19 cellular contexts compared by ENCODE assay signal in genomic region chr17:82384051-82384729, GRCh38. TPM values are rescaled to one million over a fixed set of nuclear protein-coding genes. Genes with fewer than 3 reads are reported as not detected.
DNase-seq lines count a peak whose midpoint lies in the region; ATAC-seq, FAIRE-seq and TF ChIP-seq lines count a peak whose summit lies in the region.
"Had no signal": no experiment of that assay in that cellular context is flagged by ENCODE, and none has a peak within 500 bp of the region (broad histone marks: within the 10 kb centered on the region; RNA-seq: fewer than 3 reads in every experiment).

No MANE protein-coding gene starts in this region.

- TF ChIP-seq CTCF in BE2C (IDR thresholded peaks at IDR 0.05; ENCODE audit: low read depth, low read length) (no peak), liver (IDR thresholded peaks at IDR 0.05; ENCODE audit: low read depth, low read length, missing input control) (peak; percentile 18), adrenal gland (IDR thresholded peaks at IDR 0.05) (no peak)

- peak overlapping the region; percentile 70 to 85 for H3K27ac ChIP-seq in liver (ENCODE audit: low read depth in 1 of 2, low read length in 2 of 2)
- H3K27ac ChIP-seq in adrenal gland: peak overlapping the region in 1 of 5 donors; percentile 35
- H3K27ac ChIP-seq: dorsolateral prefrontal cortex, testis had no signal

- intact Hi-C loops in adrenal gland (cut with DNase I): no loop called here

- no peak overlapping the region for H3K9ac ChIP-seq in liver (ENCODE audit: low read depth in 1 of 2, low read length in 2 of 2)

- H3K4me1 ChIP-seq in BE2C: peaks cover 13% of the 10 kb centered on the region
- H3K4me1 ChIP-seq in liver (ENCODE audit: control insufficient read depth in 4 of 4, insufficient read depth in 4 of 4, low read length in 3 of 4): peaks cover 18 to 27% (median 21%) of the 10 kb centered on the region in 4 donors
- H3K4me1 ChIP-seq in adrenal gland (replicated peaks in 1 of 2): peaks cover 9 to 17% of the 10 kb centered on the region in 2 donors

- peak; percentile 82; the same call in 1 of the 2 replicates for TF ChIP-seq EP300 in Ishikawa (IDR thresholded peaks at IDR 0.05; ENCODE audit: borderline replicate concordance)

- peaks cover 13% of the 10 kb centered on the region; the same call in 1 of the 2 replicates for H3K27me3 ChIP-seq in BE2C
- no peaks in the 10 kb centered on the region for H3K27me3 ChIP-seq in liver (ENCODE audit: control insufficient read depth in 4 of 4, insufficient read depth in 4 of 4, low read length in 3 of 4)
- peaks cover 11% of the 10 kb centered on the region for H3K27me3 ChIP-seq in adrenal gland
- H3K27me3 ChIP-seq: testis had no signal

- DNase-seq in BE2C (peak; percentile 54), RCC 7860 (ENCODE audit: low spot score) (peak; percentile 28), amygdala (lab: John Stamatoyannopoulos, UW) (no peak), adrenal gland (no peak)
- DNase-seq: activated CD4-positive, alpha-beta T cell treated with anti-CD3 and anti-CD28 coated beads, Interleukin-2, amount 50 U/mL, for 48 hours; activated T-cell treated with anti-CD3 and anti-CD28 coated beads, Interleukin-2, amount 50 U/mL, for 24 hours; NCI-H2227 treated with DMSO at 0.1 percent for 48 hours; stimulated activated CD4-positive, alpha-beta T cell treated with anti-CD3 and anti-CD28 coated beads, Interleukin-2, amount 100 ng/mL, for 48 hours had no signal

- TF ChIP-seq POLR2A in adrenal gland (IDR thresholded peaks at IDR 0.05): no peak

- ATAC-seq in GM21526 (IDR thresholded peaks at IDR 0.05; ENCODE audit: low FRiP score, unreplicated experiment): no peak
- ATAC-seq: activated naive CD4-positive, alpha-beta T cell treated with anti-CD3 and anti-CD28 coated beads, Interleukin-2, amount 50 U/mL, for 72 hours had no signal

- no peak for FAIRE-seq in RCC 7860 (lab: Jason Lieb, UNC)

- 42% methylated on average over 22 of the region's 22 CpGs for WGBS in liver
- WGBS in adrenal gland, 4 donors: 61 to 76% (median 67%) methylated on average over 9 to 22 of the region's 22 CpGs

- no peak overlapping the region for H3K4me3 ChIP-seq in BE2C (ENCODE audit: low read depth, low read length)
- H3K4me3 ChIP-seq in liver (ENCODE audit: low read depth in 1 of 3, low read length in 3 of 3): no peak overlapping the region
- no peak overlapping the region for H3K4me3 ChIP-seq in adrenal gland
- H3K4me3 ChIP-seq: dorsolateral prefrontal cortex, testis had no signal

- H3K9me3 ChIP-seq in BE2C (no peaks in the 10 kb centered on the region), liver (ENCODE audit: control insufficient read depth in 4 of 4, low read length in 3 of 4) (no peaks in the 10 kb centered on the region), adrenal gland (replicated peaks in 1 of 3) (no peaks in the 10 kb centered on the region)
- H3K9me3 ChIP-seq: testis had no signal

- no peak for TF ChIP-seq RAD21 in Ishikawa (IDR thresholded peaks at IDR 0.05; ENCODE audit: low read depth)
- no peak for TF ChIP-seq RAD21 in liver (IDR thresholded peaks at IDR 0.05)

- no peaks in the 10 kb centered on the region for H3K36me3 ChIP-seq in BE2C
- H3K36me3 ChIP-seq in liver (ENCODE audit: control insufficient read depth in 4 of 4, insufficient read depth in 3 of 4, low read depth in 1 of 4, low read length in 3 of 4): no peaks in the 10 kb centered on the region
- H3K36me3 ChIP-seq in adrenal gland (replicated peaks in 1 of 2): no peaks in the 10 kb centered on the region

TF ChIP-seq in Ishikawa, 13 proteins besides CTCF, POLR2A, EP300 and RAD21 (continues in another document):
- TF ChIP-seq NFIC (IDR thresholded peaks at IDR 0.05) (peak; percentile 85), TCF12 (IDR thresholded peaks at IDR 0.05; ENCODE audit: low read depth) (peak; percentile 56), USF1 (IDR thresholded peaks at IDR 0.05) (no peak), ZBTB7A (IDR thresholded peaks at IDR 0.05; ENCODE audit: low read depth) (peak; percentile 69), CEBPB (IDR thresholded peaks at IDR 0.05) (no peak)

TF ChIP-seq in liver, 16 proteins besides CTCF, POLR2A, EP300 and RAD21:
- TF ChIP-seq HNF4A (conservative IDR thresholded peaks at IDR 0.05) (peak; percentile 39 to 43), EGR1 (IDR thresholded peaks at IDR 0.05; ENCODE audit: low read depth in 2 of 2) (no peak), RXRA (IDR thresholded peaks at IDR 0.05) (peak; percentile 10 to 28), REST (IDR thresholded peaks at IDR 0.05) (no peak), SP1 (IDR thresholded peaks at IDR 0.05) (peak; percentile 28)

RNA-seq across cellular contexts. Expression of gene UTS2R, which starts 12.6 kb away (rescaled TPM):
- 0.65 TPM for polyA plus RNA-seq in BE2C (2012; ENCODE audit: insufficient read depth, insufficient read length, low read depth)
- not detected for total RNA-seq in liver
- not detected for polyA plus RNA-seq in liver
- total RNA-seq in adrenal gland: not detected
- not detected for polyA plus RNA-seq in adrenal gland
- total RNA-seq: esophagus mucosa, glomerular endothelial cell, HT1080, neural crest cell had no signal

RNA-seq across cellular contexts. Expression of gene TEX19, which starts 25.1 kb away (rescaled TPM):
- polyA plus RNA-seq in BE2C (2012; ENCODE audit: insufficient read depth, insufficient read length, low read depth): not detected
- total RNA-seq in liver (under 1 TPM in 1 of 2 donors, not detected in 1; 0.14 TPM), adrenal gland (under 1 TPM in 1 of 8 donors, not detected in 7; 0.26 TPM)
- polyA plus RNA-seq in liver (not detected), adrenal gland (not detected)
- total RNA-seq: dorsolateral prefrontal cortex, esophagus mucosa, glomerular endothelial cell, right cardiac atrium had no signal
- polyA plus RNA-seq: right cardiac atrium had no signal

RNA-seq across cellular contexts. Expression of gene HEXD, which starts 34.0 kb away (rescaled TPM):
- 34.3 TPM for polyA plus RNA-seq in BE2C (2012; ENCODE audit: insufficient read depth, insufficient read length, low read depth)
- 10 to 100 TPM in 1 of 2 donors, 1 to 10 TPM in 1; 9.7 to 19.9 TPM for total RNA-seq in liver
- 10 to 100 TPM in 1 of 2 donors, 1 to 10 TPM in 1; 5.6 to 14.7 TPM for polyA plus RNA-seq in liver
- 100 to 1,000 TPM in 1 of 8 donors, 10 to 100 TPM in 7; 16.2 to 104 (median 43.8) TPM for total RNA-seq in adrenal gland
- polyA plus RNA-seq in adrenal gland: 100 to 1,000 TPM in 2 of 3 donors, 1 to 10 TPM in 1; 8.9 to 292 (median 198) TPM

RNA-seq across cellular contexts. Expression of gene OGFOD3, which starts 34.2 kb away (rescaled TPM):
- 60.8 TPM for polyA plus RNA-seq in BE2C (2012; ENCODE audit: insufficient read depth, insufficient read length, low read depth)
- total RNA-seq in liver (10 to 100 TPM; 16.1 to 23.2 TPM), adrenal gland (100 to 1,000 TPM in 1 of 8 donors, 10 to 100 TPM in 7; 38.7 to 131 (median 56.8) TPM)
- polyA plus RNA-seq in liver (10 to 100 TPM; 15.0 to 20.9 TPM), adrenal gland (10 to 100 TPM; 17.9 to 39.8 (median 34.1) TPM)

RNA-seq across cellular contexts. Expression of gene SECTM1, which starts 50.6 kb away (rescaled TPM):
- 0.42 TPM for polyA plus RNA-seq in BE2C (2012; ENCODE audit: insufficient read depth, insufficient read length, low read depth)
- total RNA-seq in liver: 10 to 100 TPM in 1 of 2 donors, 1 to 10 TPM in 1; 3.6 to 14.2 TPM
- polyA plus RNA-seq in liver: 1 to 10 TPM; 1.3 to 5.7 TPM
- total RNA-seq in adrenal gland: 10 to 100 TPM in 5 of 8 donors, 1 to 10 TPM in 3; 3.4 to 24.3 (median 13.0) TPM
- polyA plus RNA-seq in adrenal gland: 1 to 10 TPM; 1.4 to 4.3 (median 3.7) TPM
- total RNA-seq: neural crest cell had no signal

Comparison
In these comparisons a context has a peak if more than half of its experiments do, and no peak if none do; other contexts are left out.
1. DNase-seq: peak in BE2C (single experiment) and RCC 7860 (single experiment); none in amygdala (0 of 56) and adrenal gland (0 of 7).